Comparison of ENCODE assay signal across 34 cellular contexts in the genomic region with DNA sequence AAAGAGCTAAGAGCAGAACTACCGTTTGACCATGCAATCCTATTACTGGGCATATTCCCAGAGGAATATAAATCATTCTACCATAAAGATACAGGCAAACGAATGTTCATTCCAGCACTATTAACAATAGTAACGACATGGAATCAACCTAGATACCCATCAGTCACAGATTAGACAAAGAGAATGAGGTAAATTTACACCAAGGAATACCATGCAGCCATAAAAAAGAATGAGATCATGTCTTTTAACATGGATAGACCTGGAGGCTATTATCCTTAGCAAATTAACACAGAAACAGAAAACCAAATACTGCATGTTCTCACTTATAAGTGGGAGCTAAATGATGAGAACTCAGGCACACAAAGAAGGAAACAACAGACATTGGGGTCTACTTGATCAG.
DNase-seq lines count a peak whose midpoint lies in the region; ATAC-seq, FAIRE-seq and TF ChIP-seq lines count a peak whose summit lies in the region.
"Had no signal": no experiment of that assay in that cellular context is flagged by ENCODE, and none has a peak within 500 bp of the region (broad histone marks: within the 10 kb centered on the region; RNA-seq: fewer than 3 reads in every experiment).

No MANE protein-coding gene starts in this region.

- H3K27me3 ChIP-seq in sigmoid colon: no peaks in the 10 kb centered on the region
- no peaks in the 10 kb centered on the region for H3K27me3 ChIP-seq in transverse colon
- H3K27me3 ChIP-seq: BE2C; BLaER1; BLaER1 treated with 17β-estradiol and CSF1 and Interleukin-3, amounts not matched to agents 10 nM and 100 nM had no signal

- TF ChIP-seq RAD21 in A549 (conservative IDR thresholded peaks at IDR 0.05 in 1 of 2, IDR thresholded peaks at IDR 0.05 in 1 of 2): no peak

- no peak for DNase-seq in A549 (ENCODE audit: low read depth in 1 of 2, low spot score in 1 of 2)
- DNase-seq in sigmoid colon: no peak
- DNase-seq in transverse colon: no peak
- no peak for DNase-seq in GM12892 (ENCODE audit: insufficient read length)
- DNase-seq in GM10248 (ENCODE audit: extremely low spot score): no peak
- no peak for DNase-seq in activated naive CD4-positive, alpha-beta T cell (lab: John Stamatoyannopoulos, UW)
- DNase-seq: 8988T; ACHN; AML-193; BE2C; C1 segment of cervical spinal cord; Caco-2; Calu3; CD4-positive, alpha-beta memory T cell; CD4-positive, alpha-beta T cell; CD4-positive, CD25-positive, alpha-beta regulatory T cell; CD8-positive, alpha-beta memory T cell; CD8-positive, alpha-beta T cell; COR-L47; DMS 273 treated with DMSO at 0.1 percent for 48 hours; DMS153; DMS53; DMS79; DMS79 treated with DMSO at 0.1 percent for 48 hours; DND-41; EL had no signal

- POLR2A ChIA-PET in A549 (lab: Yijun Ruan, JAX) (no interaction called here), HEK293 (lab: Yijun Ruan, JAX) (no interaction called here), GM10248 (lab: Yijun Ruan, JAX) (no interaction called here)

- FAIRE-seq in A549 (lab: Jason Lieb, UNC): no peak
- FAIRE-seq in GM12892 (lab: Jason Lieb, UNC): no peak
- FAIRE-seq: A204.1, D721Med had no signal

- H3K27ac ChIP-seq in A549 (peak overlapping the region in 1 of 2 experiments; percentile 86; a peak in 3 of 6 replicates), HEK293 (ENCODE audit: extremely low read depth, low read depth, low read length) (no peak overlapping the region), sigmoid colon (peak overlapping the region in 3 of 4 donors; percentile 68 to 90 (median 90)), transverse colon (peak overlapping the region in 3 of 4 donors; percentile 39 to 78 (median 63))
- H3K27ac ChIP-seq: 22Rv1; BLaER1; BLaER1 treated with 17β-estradiol and CSF1 and Interleukin-3, amounts not matched to agents 10 nM and 100 nM; C4-2B had no signal

- TF ChIP-seq EP300 in A549 (IDR thresholded peaks at IDR 0.05) (no peak), sigmoid colon (IDR thresholded peaks at IDR 0.05) (no peak), transverse colon (IDR thresholded peaks at IDR 0.05; ENCODE audit: low read depth) (no peak)

- H3K4me1 ChIP-seq in A549 (peaks cover 91% of the 10 kb centered on the region), HEK293 (ENCODE audit: control insufficient read depth, insufficient read depth, low read length) (peaks cover 19% of the 10 kb centered on the region), sigmoid colon (peaks cover 0 to 72% (median 48%) of the 10 kb centered on the region in 4 donors), transverse colon (peaks cover 0 to 40% (median 6%) of the 10 kb centered on the region in 4 donors)
- H3K4me1 ChIP-seq: BLaER1; BLaER1 treated with 17β-estradiol and CSF1 and Interleukin-3, amounts not matched to agents 10 nM and 100 nM had no signal

- no peak for TF ChIP-seq POLR2A in A549 (IDR thresholded peaks at IDR 0.05; ENCODE audit: low read length)
- TF ChIP-seq POLR2A in sigmoid colon (IDR thresholded peaks at IDR 0.05): no peak
- TF ChIP-seq POLR2A in transverse colon (IDR thresholded peaks at IDR 0.05): no peak
- TF ChIP-seq POLR2A in GM12892 (IDR thresholded peaks at IDR 0.05; ENCODE audit: low read depth, low read length): no peak

- H3K4me2 ChIP-seq in A549: no peak overlapping the region
- H3K4me2 ChIP-seq: BLaER1; BLaER1 treated with 17β-estradiol and CSF1 and Interleukin-3, amounts not matched to agents 10 nM and 100 nM had no signal

- WGBS in A549 (ENCODE audit: missing lambda C conversion rate): 86% methylated on average over 3 of the region's 3 CpGs
- 75 to 76% methylated on average over 3 of the region's 3 CpGs for WGBS in sigmoid colon, 2 donors
- 44 to 56% methylated on average over 3 of the region's 3 CpGs for WGBS in transverse colon (ENCODE audit: low coverage in 1 of 2), 2 donors

- H3K4me3 ChIP-seq in A549 (no peak overlapping the region), HEK293 (ENCODE audit: low read depth, low read length) (no peak overlapping the region), sigmoid colon (no peak overlapping the region), transverse colon (no peak overlapping the region)
- H3K4me3 ChIP-seq: BLaER1; BLaER1 treated with 17β-estradiol and CSF1 and Interleukin-3, amounts not matched to agents 10 nM and 100 nM had no signal

- H3K36me3 ChIP-seq in HEK293 (ENCODE audit: control insufficient read depth in 2 of 2, insufficient read depth in 1 of 2, low read length in 2 of 2) (no peaks in the 10 kb centered on the region), sigmoid colon (no peaks in the 10 kb centered on the region), transverse colon (no peaks in the 10 kb centered on the region)
- H3K36me3 ChIP-seq: BE2C; BLaER1; BLaER1 treated with 17β-estradiol and CSF1 and Interleukin-3, amounts not matched to agents 10 nM and 100 nM had no signal

- no peaks in the 10 kb centered on the region for H3K9me3 ChIP-seq in A549
- H3K9me3 ChIP-seq in HEK293 (ENCODE audit: control insufficient read depth, insufficient read depth, low read depth, low read length): no peaks in the 10 kb centered on the region
- H3K9me3 ChIP-seq in sigmoid colon: no peaks in the 10 kb centered on the region
- H3K9me3 ChIP-seq in transverse colon: no peaks in the 10 kb centered on the region
- H3K9me3 ChIP-seq: BE2C, BLaER1, Caco-2 had no signal

- intact Hi-C loops in sigmoid colon (cut with DNase I) (no loop called here), transverse colon (cut with DNase I; ENCODE audit: low total_unique reads) (no loop called here)

- ATAC-seq in A549: no peak
- no peak for ATAC-seq in HG03139 (IDR thresholded peaks at IDR 0.05; ENCODE audit: unreplicated experiment)
- ATAC-seq: CD8-positive, alpha-beta T cell had no signal

- CTCF ChIA-PET in A549 (lab: Yijun Ruan, JAX): interaction anchor here (1.0 to 1.5 kb wide), 2 partner anchors 63 to 107 kb away, joined by 3 read pairs; no protein-coding TSS in a partner anchor
- CTCF ChIA-PET in HEK293 (lab: Yijun Ruan, JAX): interaction anchor here (1.1 kb wide), 1 partner anchor 14 kb away, joined by 3 read pairs; no protein-coding TSS in a partner anchor
- CTCF ChIA-PET in GM10248 (lab: Yijun Ruan, JAX): interaction anchor here (1.8 kb wide), 1 partner anchor 16 kb away, joined by 5 read pairs; no protein-coding TSS in a partner anchor

- in situ Hi-C loops in transverse colon (cut with MboI; ENCODE audit: low pct_ligation_motif_present in 1 of 4, low pct_unique_long_range_greater_than_20kb in 1 of 4, low sequenced_read_pairs in 3 of 4): no loop called here

- TF ChIP-seq CTCF in A549 (IDR thresholded peaks at IDR 0.05) (no peak), HEK293 (tag by site-specific recombination; IDR thresholded peaks at IDR 0.05) (no peak), sigmoid colon (IDR thresholded peaks at IDR 0.05) (no peak), transverse colon (IDR thresholded peaks at IDR 0.05) (no peak), GM10248 (IDR thresholded peaks at IDR 0.05; ENCODE audit: control extremely low read depth, extremely low read depth, low read depth, missing control alignments) (no peak)

TF ChIP-seq in A549, 52 proteins besides CTCF, POLR2A, EP300 and RAD21:
- no peak for TF ChIP-seq JUNB (IDR thresholded peaks at IDR 0.05)
- 0 out of 2 replicates have a peak, but pooled peaks have one; percentile 23 for TF ChIP-seq KDM1A (IDR thresholded peaks at IDR 0.05; ENCODE audit: low read depth)
- TF ChIP-seq ZC3H11A (IDR thresholded peaks at IDR 0.05): no peak
- TF ChIP-seq FOSB (CRISPR knock-in tag; IDR thresholded peaks at IDR 0.05): no peak

TF ChIP-seq in HEK293, 187 proteins besides CTCF, POLR2A, EP300 and RAD21:
- TF ChIP-seq ZNF146 (tag by site-specific recombination; IDR thresholded peaks at IDR 0.05): peak; percentile 89
- TF ChIP-seq, protein P1, sequence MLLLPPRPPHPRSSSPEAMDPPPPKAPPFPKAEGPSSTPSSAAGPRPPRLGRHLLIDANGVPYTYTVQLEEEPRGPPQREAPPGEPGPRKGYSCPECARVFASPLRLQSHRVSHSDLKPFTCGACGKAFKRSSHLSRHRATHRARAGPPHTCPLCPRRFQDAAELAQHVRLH (tag by site-specific recombination; IDR thresholded peaks at IDR 0.05): peak; percentile 69
- TF ChIP-seq PRDM1 (tag by site-specific recombination; IDR thresholded peaks at IDR 0.05): no peak
